Comparison of ENCODE assay signal across 8 cellular contexts in genomic region chr4:26141916-26142638, GRCh38.
A peak's percentile ranks its signal among the peaks of the same experiment; 100 is the strongest.
DNase-seq lines count a peak whose midpoint lies in the region; ATAC-seq and TF ChIP-seq lines count a peak whose summit lies in the region.

No MANE protein-coding gene starts in this region.

- peaks cover 0 to 5% (median 1%) of the 10 kb centered on the region in 3 donors for H3K36me3 Mint-ChIP-seq in CD8-positive, alpha-beta memory T cell

- TF ChIP-seq CTCF in adrenal gland (IDR thresholded peaks at IDR 0.05) (no peak), mucosa of descending colon (IDR thresholded peaks at IDR 0.05) (no peak)

- intact Hi-C loops in adrenal gland (cut with DNase I), result no loop called here
- intact Hi-C loops in mucosa of descending colon (cut with DNase I, micrococcal nuclease), result no loop called here

- DNase-seq in ELF-1 (ENCODE audit: low read depth, low spot score) (peak; percentile 14), adrenal gland (peak in 6 of 7 donors; percentile 18 to 72 (median 44)), mucosa of descending colon (peak in 2 of 3 donors; percentile 30 to 56), NCI-H2196 (lab: John Stamatoyannopoulos, UW; ENCODE audit: unreplicated experiment) (no peak)
- DNase-seq in activated CD8-positive, alpha-beta memory T cell treated with anti-CD3 and anti-CD28 coated beads, Interleukin-2, amount 50 U/mL, for 4 hours, result no peak
- DNase-seq in CD8-positive, alpha-beta memory T cell, result no peak

- H3K9me3 ChIP-seq in adrenal gland (replicated peaks in 1 of 3) (no peaks in the 10 kb centered on the region), mucosa of descending colon (no peaks in the 10 kb centered on the region)
- H3K9me3 ChIP-seq in CD8-positive, alpha-beta memory T cell (ENCODE audit: low read length), result no peaks in the 10 kb centered on the region

- CTCF ChIA-PET in CD8-positive, alpha-beta memory T cell (lab: Charles Lee), result interaction anchor here (0.8 to 1.0 kb wide), 2 partner anchors 10 to 14 kb away, joined by 3 read pairs; no protein-coding TSS in a partner anchor

- no peaks in the 10 kb centered on the region for H3K27me3 ChIP-seq in adrenal gland
- no peaks in the 10 kb centered on the region for H3K27me3 ChIP-seq in CD8-positive, alpha-beta memory T cell (ENCODE audit: insufficient read depth, low read length, poor library complexity, severe bottlenecking)

- H3K4me1 ChIP-seq in adrenal gland (replicated peaks in 1 of 2), result peaks cover 0 to 7% of the 10 kb centered on the region in 2 donors
- H3K4me1 ChIP-seq in mucosa of descending colon (ENCODE audit: low read depth), result peaks cover 13% of the 10 kb centered on the region
- H3K4me1 ChIP-seq in CD8-positive, alpha-beta memory T cell (ENCODE audit: insufficient read depth, low read length), result no peaks in the 10 kb centered on the region

- TF ChIP-seq POLR2A in adrenal gland (IDR thresholded peaks at IDR 0.05), result no peak

- H3K27ac Mint-ChIP-seq in CD8-positive, alpha-beta memory T cell, result peak overlapping the region in 3 of 8 donors; percentile 5 to 64 (median 33)

- H3K27me3 Mint-ChIP-seq in CD8-positive, alpha-beta memory T cell, result peaks cover 0 to 1% of the 10 kb centered on the region in 2 donors

- H3K4me3 Mint-ChIP-seq in CD8-positive, alpha-beta memory T cell, result peak overlapping the region in 1 of 7 donors; percentile 48

- no peak overlapping the region for H3K4me3 ChIP-seq in adrenal gland
- H3K4me3 ChIP-seq in mucosa of descending colon, result no peak overlapping the region
- no peak overlapping the region for H3K4me3 ChIP-seq in CD8-positive, alpha-beta memory T cell (ENCODE audit: low read length)

- H3K27ac ChIP-seq in adrenal gland, result peak overlapping the region in 3 of 5 donors; percentile 57 to 78 (median 63)
- no peak overlapping the region for H3K27ac ChIP-seq in CD8-positive, alpha-beta memory T cell (ENCODE audit: low read depth, low read length)

- POLR2A ChIA-PET in CD8-positive, alpha-beta memory T cell (lab: Charles Lee), result no interaction called here

- H3K4me1 Mint-ChIP-seq in CD8-positive, alpha-beta memory T cell, result peaks cover 11 to 13% (median 13%) of the 10 kb centered on the region in 3 donors

- H3K9me3 Mint-ChIP-seq in CD8-positive, alpha-beta memory T cell, result no peaks in the 10 kb centered on the region

- peak; percentile 75 for ATAC-seq in HG02678 (IDR thresholded peaks at IDR 0.05; ENCODE audit: unreplicated experiment)
- ATAC-seq in mucosa of descending colon, result peak; percentile 56
- ATAC-seq in GM19395 (IDR thresholded peaks at IDR 0.05; ENCODE audit: unreplicated experiment), result no peak

- H3K36me3 ChIP-seq in adrenal gland (replicated peaks in 1 of 2) (no peaks in the 10 kb centered on the region), mucosa of descending colon (ENCODE audit: low read depth) (no peaks in the 10 kb centered on the region)
- no peaks in the 10 kb centered on the region for H3K36me3 ChIP-seq in CD8-positive, alpha-beta memory T cell (ENCODE audit: insufficient read depth, low read length)

- WGBS in adrenal gland, 4 donors, result 67 to 80% (median 74%) methylated on average over 8 of the region's 8 CpGs

Comparison
In these comparisons a context has a peak if more than half of its experiments do, and no peak if none do; other contexts are left out.
1. DNase-seq: peak in ELF-1 (single experiment), adrenal gland (6 of 7) and mucosa of descending colon (2 of 3); none in NCI-H2196 (single experiment), activated CD8-positive, alpha-beta memory T cell treated with anti-CD3 and anti-CD28 coated beads, Interleukin-2, amount 50 U/mL, for 4 hours (single experiment) and CD8-positive, alpha-beta memory T cell (0 of 5).